ENCODE assay signal across 6 cellular contexts in the genomic region with DNA sequence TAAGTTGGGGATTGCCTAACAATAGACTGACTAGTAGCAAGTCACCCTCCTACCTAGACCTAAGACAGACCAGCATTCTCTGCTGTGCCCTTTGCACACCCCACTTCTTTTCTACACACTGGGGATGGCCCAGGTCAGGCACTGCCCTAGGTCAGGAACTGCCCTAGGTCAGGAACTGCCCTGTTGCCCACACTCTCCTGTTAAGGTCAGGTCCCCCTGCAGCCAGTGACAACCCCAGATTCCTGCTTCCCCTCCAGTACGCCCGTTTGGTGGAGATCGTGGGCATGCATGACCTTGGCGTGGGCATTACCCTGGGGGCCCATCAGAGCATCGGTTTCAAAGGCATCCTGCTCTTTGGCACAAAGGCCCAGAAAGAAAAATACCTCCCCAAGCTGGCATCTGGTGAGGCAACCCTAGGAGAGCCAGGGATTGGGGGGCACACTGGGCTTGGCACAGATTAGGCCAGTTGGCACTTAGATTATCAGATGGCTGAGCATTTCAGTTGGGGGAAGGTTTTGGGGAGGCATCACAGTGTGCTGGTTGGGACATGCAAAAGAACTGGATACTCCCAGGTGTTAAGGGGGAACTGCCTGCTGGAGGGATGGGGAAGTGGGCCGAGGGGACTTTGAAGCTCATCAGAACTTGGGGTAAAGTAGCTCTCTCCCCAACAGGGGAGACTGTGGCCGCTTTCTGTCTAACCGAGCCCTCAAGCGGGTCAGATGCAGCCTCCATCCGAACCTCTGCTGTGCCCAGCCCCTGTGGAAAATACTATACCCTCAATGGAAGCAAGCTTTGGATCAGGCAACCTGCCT. TPM values are rescaled to one million over a fixed set of nuclear protein-coding genes. Genes with fewer than 3 reads are reported as not detected.
DNase-seq lines count a peak whose midpoint lies in the region; ATAC-seq, FAIRE-seq and TF ChIP-seq lines count a peak whose summit lies in the region.

No MANE protein-coding gene starts in this region.

- H3K9me3 ChIP-seq in adipocyte (ENCODE audit: control insufficient read depth, low read length), result no peaks in the 10 kb centered on the region
- no peaks in the 10 kb centered on the region for H3K9me3 ChIP-seq in muscle layer of duodenum (ENCODE audit: control insufficient read depth in 1 of 2, low read length in 2 of 2)

- H3K27me3 ChIP-seq in adipocyte (replicated peaks; ENCODE audit: control insufficient read depth, insufficient read depth, low read length) (no peaks in the 10 kb centered on the region), muscle layer of duodenum (ENCODE audit: low read depth, low read length) (no peaks in the 10 kb centered on the region)

- peak; percentile 89 for FAIRE-seq in GM12891 (lab: Jason Lieb, UNC)

- H3K27ac ChIP-seq in muscle layer of duodenum (ENCODE audit: low read length), result peak overlapping the region; percentile 42

- H3K4me1 ChIP-seq in adipocyte (ENCODE audit: control insufficient read depth, insufficient read depth, low read length), result peaks cover 58% of the 10 kb centered on the region
- peaks cover 13 to 45% of the 10 kb centered on the region in 2 donors for H3K4me1 ChIP-seq in muscle layer of duodenum (ENCODE audit: control insufficient read depth in 1 of 2, insufficient read depth in 2 of 2, low read length in 2 of 2)

- H3K9ac ChIP-seq in adipocyte (ENCODE audit: low read length), result peak overlapping the region; percentile 98

- DNase-seq in GM12891 (ENCODE audit: insufficient read length, low spot score) (no peak), adipocyte (ENCODE audit: low read depth) (no peak), amygdala (lab: John Stamatoyannopoulos, UW) (no peak)

- H3K4me3 ChIP-seq in adipocyte (ENCODE audit: low read length), result peak overlapping the region; percentile 92
- peak overlapping the region; percentile 88 to 90 for H3K4me3 ChIP-seq in muscle layer of duodenum (ENCODE audit: low read depth in 1 of 2, low read length in 2 of 2)

- no peak; the same call in 1 of the 2 replicates for TF ChIP-seq POLR2A in GM12891 (IDR thresholded peaks at IDR 0.05; ENCODE audit: low read depth, low read length)

- ATAC-seq in GM19023 (IDR thresholded peaks at IDR 0.05; ENCODE audit: unreplicated experiment) (no peak), HG03521 (IDR thresholded peaks at IDR 0.05; ENCODE audit: unreplicated experiment) (no peak)

- peaks cover 47% of the 10 kb centered on the region for H3K36me3 ChIP-seq in adipocyte (ENCODE audit: control insufficient read depth, insufficient read depth, low read length, severe bottlenecking)
- peaks cover 24 to 40% of the 10 kb centered on the region in 2 donors for H3K36me3 ChIP-seq in muscle layer of duodenum (ENCODE audit: control insufficient read depth in 1 of 2, insufficient read depth in 2 of 2, low read length in 2 of 2)

TF ChIP-seq in GM12891, 5 proteins besides CTCF, POLR2A, EP300 and RAD21:
- TF ChIP-seq SPI1 (IDR thresholded peaks at IDR 0.05; ENCODE audit: low read depth, low read length), result no peak

RNA-seq across cellular contexts. Expression of gene ACADVL, which starts 1.7 kb away (rescaled TPM):
- polyA plus RNA-seq in GM12891 (2012; ENCODE audit: low read depth, missing spikeins), result 318 TPM

RNA-seq across cellular contexts. Expression of gene DLG4, which starts 1.9 kb away (rescaled TPM):
- 8.3 TPM for polyA plus RNA-seq in GM12891 (2012; ENCODE audit: low read depth, missing spikeins)

RNA-seq across cellular contexts. Expression of gene DVL2, which starts 12.8 kb away (rescaled TPM):
- polyA plus RNA-seq in GM12891 (2012; ENCODE audit: low read depth, missing spikeins), result 24.0 TPM

RNA-seq across cellular contexts. Expression of gene PHF23, which starts 17.8 kb away (rescaled TPM):
- polyA plus RNA-seq in GM12891 (2012; ENCODE audit: low read depth, missing spikeins), result 23.0 TPM

RNA-seq across cellular contexts. Expression of gene GABARAP, which starts 20.8 kb away (rescaled TPM):
- polyA plus RNA-seq in GM12891 (2012; ENCODE audit: low read depth, missing spikeins), result 366 TPM
